Comparison of ENCODE assay signal across 13 cellular contexts in the genomic region with DNA sequence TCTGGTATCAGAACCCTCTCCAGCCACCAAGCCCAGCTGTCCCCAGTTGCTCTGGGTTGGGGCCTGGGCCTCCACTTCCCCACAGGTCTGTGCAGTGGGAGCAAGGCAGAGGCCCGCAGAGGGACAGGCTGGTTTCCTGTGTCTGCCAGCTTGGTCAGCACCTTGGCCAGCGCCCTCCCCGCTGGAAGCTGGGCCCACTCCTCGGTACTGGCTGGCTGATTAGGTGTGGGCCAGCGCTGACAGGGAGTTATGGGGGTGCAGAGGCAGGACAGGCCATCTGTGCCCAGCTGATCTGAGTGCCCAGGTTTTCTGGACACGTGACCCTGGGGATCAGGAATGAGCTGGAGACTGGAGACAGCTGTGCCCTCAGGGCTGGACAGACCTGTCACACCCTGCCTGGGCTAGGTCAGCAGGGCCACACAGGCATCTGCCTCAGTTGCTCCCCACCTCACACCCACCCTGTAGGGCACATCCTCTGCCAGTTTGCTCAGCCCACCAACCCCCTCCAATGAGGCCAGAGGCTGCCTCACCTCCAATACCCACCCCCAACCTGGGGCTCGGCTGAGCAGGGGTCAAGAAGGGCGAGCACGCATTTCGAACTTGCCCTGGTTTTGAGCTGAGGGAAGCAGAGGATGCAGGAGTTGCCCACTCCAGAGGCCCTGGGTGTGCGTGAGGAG.
A peak's percentile ranks its signal among the peaks of the same experiment; 100 is the strongest.
DNase-seq lines count a peak whose midpoint lies in the region; ATAC-seq and TF ChIP-seq lines count a peak whose summit lies in the region.
"Had no signal": no experiment of that assay in that cellular context is flagged by ENCODE, and none has a peak within 500 bp of the region (broad histone marks: within the 10 kb centered on the region; RNA-seq: fewer than 3 reads in every experiment).

No MANE protein-coding gene starts in this region.

- ATAC-seq in left lung, result peak; percentile 54
- ATAC-seq in HG03108 (IDR thresholded peaks at IDR 0.05; ENCODE audit: unreplicated experiment), result no peak
- ATAC-seq: gastrocnemius medialis, mucosa of descending colon had no signal

- DNase-seq in cardiac septum (ENCODE audit: low spot score) (peak; percentile 66), left ventricle myocardium inferior (no peak), astrocyte of the cerebellum (ENCODE audit: low read depth) (peak; percentile 15), left lung (no peak), NCI-H187 treated with DMSO at 0.1 percent for 48 hours (lab: John Stamatoyannopoulos, UW) (no peak)
- DNase-seq in effector CD8-positive, alpha-beta T cell (lab: John Stamatoyannopoulos, UW), result no peak
- no peak for DNase-seq in T-helper 2 cell treated with Interferon-gamma antibody and Interleukin-4, amounts not matched to agents 5 μg/mL and 100 μg/mL, for 36 hours (ENCODE audit: low spot score)
- DNase-seq: activated CD4-positive, CD25-positive, alpha-beta regulatory T cell; gastrocnemius medialis; NCI-H1092 had no signal

- TF ChIP-seq CTCF in left ventricle myocardium inferior (IDR thresholded peaks at IDR 0.05; ENCODE audit: borderline replicate concordance) (no peak), astrocyte of the cerebellum (IDR thresholded peaks at IDR 0.05; ENCODE audit: low read depth, low read length, missing control alignments) (no peak), left lung (IDR thresholded peaks at IDR 0.05) (no peak)

- no peak overlapping the region for H3K27ac ChIP-seq in left ventricle myocardium inferior (replicated peaks)
- H3K27ac ChIP-seq in left lung, result no peak overlapping the region
- H3K27ac ChIP-seq: BLaER1 treated with 17β-estradiol and CSF1 and Interleukin-3, amounts not matched to agents 10 nM and 100 nM; gastrocnemius medialis had no signal

- H3K36me3 ChIP-seq in left ventricle myocardium inferior, result no peaks in the 10 kb centered on the region
- H3K36me3 ChIP-seq in left lung, result no peaks in the 10 kb centered on the region
- H3K36me3 ChIP-seq: BLaER1 treated with 17β-estradiol and CSF1 and Interleukin-3, amounts not matched to agents 10 nM and 100 nM; gastrocnemius medialis had no signal

- no peaks in the 10 kb centered on the region for H3K4me1 Mint-ChIP-seq in T-helper 2 cell treated with Interferon-gamma antibody and Interleukin-4, amounts not matched to agents 5 μg/mL and 100 μg/mL, for 36 hours (ENCODE audit: low read depth)

- no peak overlapping the region for H3K27ac Mint-ChIP-seq in T-helper 2 cell treated with Interferon-gamma antibody and Interleukin-4, amounts not matched to agents 5 μg/mL and 100 μg/mL, for 36 hours

- no peaks in the 10 kb centered on the region for H3K9me3 Mint-ChIP-seq in T-helper 2 cell treated with Interferon-gamma antibody and Interleukin-4, amounts not matched to agents 5 μg/mL and 100 μg/mL, for 36 hours

- H3K27me3 ChIP-seq in left ventricle myocardium inferior (ENCODE audit: low read depth) (peaks cover 60% of the 10 kb centered on the region), left lung (peaks cover 0 to 17% of the 10 kb centered on the region in 2 donors)

- H3K9me3 ChIP-seq in left ventricle myocardium inferior (replicated peaks) (no peaks in the 10 kb centered on the region), left lung (no peaks in the 10 kb centered on the region)
- H3K9me3 ChIP-seq: BLaER1 treated with 17β-estradiol and CSF1 and Interleukin-3, amounts not matched to agents 10 nM and 100 nM; gastrocnemius medialis; mucosa of descending colon had no signal

- peaks cover 2% of the 10 kb centered on the region for H3K27me3 Mint-ChIP-seq in T-helper 2 cell treated with Interferon-gamma antibody and Interleukin-4, amounts not matched to agents 5 μg/mL and 100 μg/mL, for 36 hours (ENCODE audit: low read depth)

- intact Hi-C loops in cardiac septum (cut with DNase I), result loop anchor here (5.0 kb wide), 1 partner anchor 132 kb away; no protein-coding TSS in a partner anchor
- intact Hi-C loops in left ventricle myocardium inferior (cut with micrococcal nuclease), result no loop called here
- intact Hi-C loops in left lung (cut with DNase I), result no loop called here

- no peak overlapping the region for H3K4me3 Mint-ChIP-seq in T-helper 2 cell treated with Interferon-gamma antibody and Interleukin-4, amounts not matched to agents 5 μg/mL and 100 μg/mL, for 36 hours

- in situ Hi-C loops in astrocyte of the cerebellum (cut with HindIII; ENCODE audit: low sequenced_read_pairs), result no loop called here

- no peaks in the 10 kb centered on the region for H3K36me3 Mint-ChIP-seq in T-helper 2 cell treated with Interferon-gamma antibody and Interleukin-4, amounts not matched to agents 5 μg/mL and 100 μg/mL, for 36 hours (ENCODE audit: low read depth)

- peaks cover 4% of the 10 kb centered on the region for H3K4me1 ChIP-seq in left ventricle myocardium inferior
- H3K4me1 ChIP-seq in left lung, result peaks cover 4% of the 10 kb centered on the region in 2 donors
- H3K4me1 ChIP-seq: gastrocnemius medialis had no signal

- H3K4me3 ChIP-seq in left ventricle myocardium inferior (no peak overlapping the region), astrocyte of the cerebellum (ENCODE audit: low read depth, low read length) (no peak overlapping the region), left lung (no peak overlapping the region)
- H3K4me3 ChIP-seq: BLaER1 treated with 17β-estradiol and CSF1 and Interleukin-3, amounts not matched to agents 10 nM and 100 nM; gastrocnemius medialis; mucosa of descending colon had no signal

Comparison
In these comparisons a context has a peak if more than half of its experiments do, and no peak if none do; other contexts are left out.
1. DNase-seq: peak in cardiac septum (single experiment) and astrocyte of the cerebellum (single experiment); none in left ventricle myocardium inferior (single experiment), left lung (0 of 2), NCI-H187 treated with DMSO at 0.1 percent for 48 hours (single experiment), effector CD8-positive, alpha-beta T cell (single experiment) and T-helper 2 cell treated with Interferon-gamma antibody and Interleukin-4, amounts not matched to agents 5 μg/mL and 100 μg/mL, for 36 hours (single experiment).